ENCODE assay signal across 8 cellular contexts in genomic region chr20:62387219-62387913, GRCh38. TPM values are rescaled to one million over a fixed set of nuclear protein-coding genes. Genes with fewer than 3 reads are reported as not detected.
DNase-seq lines count a peak whose midpoint lies in the region; ATAC-seq and TF ChIP-seq lines count a peak whose summit lies in the region.

No MANE protein-coding gene starts in this region.

- 3 to 4% (median 4%) methylated on average over 44 to 47 of the region's 47 CpGs for WGBS in heart left ventricle, 4 donors
- no CpG with 5 or more reads among the region's 47 CpGs for WGBS in mesendoderm (ENCODE audit: extremely low coverage, insufficient coverage, low lambda C conversion rate)
- WGBS in aorta, 2 donors = 3 to 7% methylated on average over 25 to 47 of the region's 47 CpGs

- intact Hi-C loops in heart left ventricle (cut with DNase I) = loop anchor here in 8 of 10 donors (5.0 to 10.0 kb wide), 8 partner anchors 40 to 373 kb away; partner anchors contain the start of genes MTG2 (in 2 of the 8), PSMA7 (in 2 of the 8) and SS18L1 (in 2 of the 8)
- intact Hi-C loops in Right ventricle myocardium superior (cut with DNase I) = no loop called here
- intact Hi-C loops in aorta (cut with DNase I) = loop anchor here in 1 of 2 donors (5.0 kb wide), 1 partner anchor 35 kb away; no protein-coding TSS in a partner anchor

- H3K36me3 ChIP-seq in heart left ventricle = peaks cover 0 to 40% (median 33%) of the 10 kb centered on the region in 9 donors
- H3K36me3 ChIP-seq in mesendoderm (ENCODE audit: control insufficient read depth, insufficient read depth, low read length) = peaks cover 8% of the 10 kb centered on the region
- H3K36me3 ChIP-seq in aorta (ENCODE audit: control insufficient read depth in 1 of 2, insufficient read depth in 2 of 2, low read length in 1 of 2) = peaks cover 0 to 1% of the 10 kb centered on the region in 2 donors

- no peak overlapping the region for H4K5ac ChIP-seq in mesendoderm (ENCODE audit: low read length)

- H3K18ac ChIP-seq in mesendoderm (ENCODE audit: low read length) = peak overlapping the region; percentile 63

- H3K4me2 ChIP-seq in mesendoderm (ENCODE audit: low read length) = peak overlapping the region; percentile 98

- H3K23ac ChIP-seq in mesendoderm (ENCODE audit: low read length) = peak overlapping the region; percentile 89

- H3K4ac ChIP-seq in mesendoderm (ENCODE audit: low read depth, low read length) = peak overlapping the region; percentile 6

- TF ChIP-seq CTCF in heart left ventricle (IDR thresholded peaks at IDR 0.05) = peak in 1 of 12 donors; percentile 0
- TF ChIP-seq CTCF in astrocyte of the cerebellum (IDR thresholded peaks at IDR 0.05; ENCODE audit: low read depth, low read length, missing control alignments) = no peak

- peak overlapping the region; percentile 57 to 100 (median 93) for H3K4me3 ChIP-seq in heart left ventricle
- peak overlapping the region; percentile 80 for H3K4me3 ChIP-seq in astrocyte of the cerebellum (ENCODE audit: low read depth, low read length)
- H3K4me3 ChIP-seq in mesendoderm (ENCODE audit: low read length) = peak overlapping the region; percentile 99
- H3K4me3 ChIP-seq in aorta (ENCODE audit: low read length in 2 of 2) = peak overlapping the region; percentile 55 to 66

- peak overlapping the region; percentile 100 for H3K9ac ChIP-seq in mesendoderm (ENCODE audit: low read length)

- H2BK120ac ChIP-seq in mesendoderm (ENCODE audit: low read depth, low read length) = no peak overlapping the region

- no peak overlapping the region for H4K8ac ChIP-seq in mesendoderm (ENCODE audit: low read depth, low read length)

- no peaks in the 10 kb centered on the region for H3K27me3 ChIP-seq in heart left ventricle
- no peaks in the 10 kb centered on the region for H3K27me3 ChIP-seq in mesendoderm (ENCODE audit: insufficient read depth, low read length, poor library complexity)
- H3K27me3 ChIP-seq in aorta (ENCODE audit: control insufficient read depth in 1 of 2, insufficient read depth in 2 of 2, low read length in 1 of 2) = no peaks in the 10 kb centered on the region

- in situ Hi-C loops in astrocyte of the cerebellum (cut with HindIII; ENCODE audit: low sequenced_read_pairs) = loop anchor here (25.0 kb wide), 1 partner anchor 100 kb away; no protein-coding TSS in a partner anchor

- H3K79me2 ChIP-seq in mesendoderm (ENCODE audit: control insufficient read depth, insufficient read depth, low read length) = peaks cover 27% of the 10 kb centered on the region

- H3K27ac ChIP-seq in heart left ventricle = peak overlapping the region; percentile 88 to 98 (median 93)
- H3K27ac ChIP-seq in mesendoderm (ENCODE audit: low read depth, low read length) = no peak overlapping the region
- H3K27ac ChIP-seq in aorta (ENCODE audit: low read depth in 1 of 2, low read length in 2 of 2) = no peak overlapping the region

- H3K56ac ChIP-seq in mesendoderm (ENCODE audit: low read length) = peak overlapping the region; percentile 100

- peak in 1 of 4 donors; percentile 1 for ATAC-seq in heart left ventricle
- no peak for ATAC-seq in Right ventricle myocardium superior (ENCODE audit: poor library complexity)
- no peak for ATAC-seq in aorta (ENCODE audit: low FRiP score)
- ATAC-seq in GM18511 (IDR thresholded peaks at IDR 0.05; ENCODE audit: unreplicated experiment) = no peak

- TF ChIP-seq POLR2A in heart left ventricle (IDR thresholded peaks at IDR 0.05) = no peak

- no peaks in the 10 kb centered on the region for H3K9me3 ChIP-seq in heart left ventricle
- no peaks in the 10 kb centered on the region for H3K9me3 ChIP-seq in aorta (ENCODE audit: control insufficient read depth, low read length)

- H3K4me1 ChIP-seq in heart left ventricle = peaks cover 8 to 32% (median 25%) of the 10 kb centered on the region in 12 donors
- H3K4me1 ChIP-seq in mesendoderm (ENCODE audit: control insufficient read depth, low read depth, low read length) = no peaks in the 10 kb centered on the region
- no peaks in the 10 kb centered on the region for H3K4me1 ChIP-seq in aorta (ENCODE audit: control insufficient read depth in 1 of 2, insufficient read depth in 2 of 2, low read length in 2 of 2)

- H2BK5ac ChIP-seq in mesendoderm (ENCODE audit: low read length) = peak overlapping the region; percentile 45

- no peak overlapping the region for H2BK15ac ChIP-seq in mesendoderm (replicated peaks; ENCODE audit: low read depth)

- DNase-seq in heart left ventricle (no peak), Right ventricle myocardium superior (no peak), astrocyte of the cerebellum (ENCODE audit: low read depth) (no peak), mesendoderm (no peak), aorta (no peak), COLO829 (ENCODE audit: low spot score) (no peak), MV-4-11 (lab: John Stamatoyannopoulos, UW) (no peak)

- H2AK5ac ChIP-seq in mesendoderm (ENCODE audit: low read length) = peak overlapping the region; percentile 87

- peaks cover 18% of the 10 kb centered on the region for H3K79me1 ChIP-seq in mesendoderm (ENCODE audit: low read length)

RNA-seq across cellular contexts. Expression of gene RPS21, which starts 0.5 kb away (rescaled TPM):
- total RNA-seq in heart left ventricle (100 to 1,000 TPM; 434 to 831 (median 670) TPM), Right ventricle myocardium superior (732 TPM), aorta (1,000 to 10,000 TPM in 1 of 2 donors, 100 to 1,000 TPM in 1; 965 to 1,002 TPM)
- polyA plus RNA-seq in heart left ventricle (1,000 to 10,000 TPM; 1,943 to 3,051 TPM), aorta (1,000 to 10,000 TPM; 4,520 to 6,824 TPM)
- 3,271 TPM for polyA plus RNA-seq in mesendoderm (2013, experiment 1 of 2)
- polyA plus RNA-seq in mesendoderm (2013, experiment 2 of 2) = 3,207 TPM

RNA-seq across cellular contexts. Expression of gene CABLES2, which starts 19.7 kb away (rescaled TPM):
- 10 to 100 TPM in 2 of 9 donors, 1 to 10 TPM in 7; 6.1 to 12.0 (median 8.8) TPM for total RNA-seq in heart left ventricle
- 10 to 100 TPM in 1 of 2 donors, 1 to 10 TPM in 1; 2.9 to 10.7 TPM for polyA plus RNA-seq in heart left ventricle
- 15.0 TPM for total RNA-seq in Right ventricle myocardium superior
- 4.4 TPM for polyA plus RNA-seq in mesendoderm (2013, experiment 1 of 2)
- polyA plus RNA-seq in mesendoderm (2013, experiment 2 of 2) = 4.3 TPM
- 1 to 10 TPM; 3.0 to 4.2 TPM for total RNA-seq in aorta
- 1 to 10 TPM; 1.8 to 2.1 TPM for polyA plus RNA-seq in aorta

RNA-seq across cellular contexts. Expression of gene LAMA5, which starts 20.3 kb away (rescaled TPM):
- total RNA-seq in heart left ventricle = 100 to 1,000 TPM in 1 of 9 donors, 10 to 100 TPM in 8; 57.4 to 107 (median 73.6) TPM
- polyA plus RNA-seq in heart left ventricle = 100 to 1,000 TPM in 1 of 2 donors, 10 to 100 TPM in 1; 72.0 to 128 TPM
- total RNA-seq in Right ventricle myocardium superior = 79.6 TPM
- 39.1 TPM for polyA plus RNA-seq in mesendoderm (2013, experiment 1 of 2)
- polyA plus RNA-seq in mesendoderm (2013, experiment 2 of 2) = 37.2 TPM
- 100 to 1,000 TPM; 361 to 395 TPM for total RNA-seq in aorta
- 100 to 1,000 TPM in 1 of 2 donors, 10 to 100 TPM in 1; 52.2 to 345 TPM for polyA plus RNA-seq in aorta

RNA-seq across cellular contexts. Expression of gene RBBP8NL, which starts 40.0 kb away (rescaled TPM):
- total RNA-seq in heart left ventricle (not detected), Right ventricle myocardium superior (not detected), aorta (not detected)
- polyA plus RNA-seq in heart left ventricle (not detected), aorta (1 to 10 TPM in 1 of 2 donors, not detected in 1; 1.6 TPM)
- 0.31 TPM for polyA plus RNA-seq in mesendoderm (2013, experiment 1 of 2)
- 0.36 TPM for polyA plus RNA-seq in mesendoderm (2013, experiment 2 of 2)

Comparison
In these comparisons a context has a peak if more than half of its experiments do, and no peak if none do; other contexts are left out.
1. H3K27ac ChIP-seq: peak in heart left ventricle (12 of 12); none in mesendoderm (single experiment) and aorta (0 of 2).
2. Peak in every context shown above with its lines, with median percentiles within 50 percentile points of each other: H3K4me3 ChIP-seq.